ENCODE assay signal across 28 cellular contexts in the genomic region with DNA sequence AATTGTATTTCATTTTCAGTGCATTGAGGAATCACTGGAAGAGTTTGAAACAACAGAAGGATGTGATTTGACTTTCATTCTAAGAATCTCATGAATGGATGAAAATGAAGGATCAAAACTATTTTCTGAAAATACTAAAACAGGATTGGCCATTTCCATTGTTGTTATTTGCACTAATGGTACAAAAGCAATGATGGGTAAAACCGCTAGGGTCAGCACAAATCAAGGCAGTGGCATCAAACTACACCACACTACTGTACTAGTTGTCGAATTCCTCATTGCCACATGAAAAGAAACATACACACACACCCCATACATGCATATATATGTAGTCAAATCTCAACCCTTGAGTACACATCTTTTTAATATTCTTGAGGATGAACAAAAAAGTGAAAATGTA. TPM values are rescaled to one million over a fixed set of nuclear protein-coding genes. Genes with fewer than 3 reads are reported as not detected.
A peak's percentile ranks its signal among the peaks of the same experiment; 100 is the strongest.
DNase-seq lines count a peak whose midpoint lies in the region; ATAC-seq, FAIRE-seq and TF ChIP-seq lines count a peak whose summit lies in the region.
"Had no signal": no experiment of that assay in that cellular context is flagged by ENCODE, and none has a peak within 500 bp of the region (broad histone marks: within the 10 kb centered on the region; RNA-seq: fewer than 3 reads in every experiment).

No MANE protein-coding gene starts in this region.

- no peaks in the 10 kb centered on the region for H3K9me3 ChIP-seq in HepG2 (ENCODE audit: low read length)
- no peaks in the 10 kb centered on the region for H3K9me3 ChIP-seq in right lobe of liver
- no peaks in the 10 kb centered on the region for H3K9me3 ChIP-seq in astrocyte (ENCODE audit: insufficient read depth, low read depth, low read length)
- H3K9me3 ChIP-seq: BE2C, BLaER1 had no signal

- H3K4me1 ChIP-seq in HepG2 (ENCODE audit: insufficient read depth, low read length), result no peaks in the 10 kb centered on the region
- no peaks in the 10 kb centered on the region for H3K4me1 ChIP-seq in right lobe of liver
- H3K4me1 ChIP-seq in astrocyte (ENCODE audit: insufficient read depth, low read length), result no peaks in the 10 kb centered on the region
- H3K4me1 ChIP-seq: BE2C, BLaER1 had no signal

- no peak overlapping the region for H3K27ac ChIP-seq in HepG2 (ENCODE audit: extremely low read length, insufficient read depth, low read length)
- no peak overlapping the region for H3K27ac ChIP-seq in right lobe of liver
- no peak overlapping the region for H3K27ac ChIP-seq in astrocyte (ENCODE audit: low read depth, low read length)
- H3K27ac ChIP-seq: 22Rv1, BLaER1 had no signal

- H3K27ac Mint-ChIP-seq in astrocyte (ENCODE audit: unreplicated experiment), result no peak overlapping the region
- H3K27ac Mint-ChIP-seq: CD14-positive monocyte; CD4-positive, alpha-beta memory T cell; CD4-positive, CD25-positive, alpha-beta regulatory T cell; CD8-positive, alpha-beta memory T cell had no signal

- ATAC-seq in HepG2, result no peak
- no peak for ATAC-seq in right lobe of liver
- ATAC-seq in GM18519 (IDR thresholded peaks at IDR 0.05; ENCODE audit: low FRiP score, unreplicated experiment), result no peak
- no peak for ATAC-seq in omental fat pad (ENCODE audit: low FRiP score)
- ATAC-seq: GM12878 had no signal

- no peak for TF ChIP-seq CTCF in HepG2 (CRISPR knock-in tag; IDR thresholded peaks at IDR 0.05)
- TF ChIP-seq CTCF in right lobe of liver (IDR thresholded peaks at IDR 0.05), result no peak
- TF ChIP-seq CTCF in astrocyte (IDR thresholded peaks at IDR 0.05; ENCODE audit: insufficient read depth, low read depth, low read length), result no peak
- TF ChIP-seq CTCF in omental fat pad (IDR thresholded peaks at IDR 0.05), result no peak

- H3K9me3 Mint-ChIP-seq in astrocyte (ENCODE audit: unreplicated experiment), result no peaks in the 10 kb centered on the region

- no peaks in the 10 kb centered on the region for H3K27me3 ChIP-seq in HepG2 (ENCODE audit: control insufficient read depth in 1 of 2, insufficient read depth in 2 of 2, low read length in 2 of 2)
- H3K27me3 ChIP-seq in right lobe of liver, result no peaks in the 10 kb centered on the region
- H3K27me3 ChIP-seq in astrocyte (ENCODE audit: insufficient read depth, low read length), result no peaks in the 10 kb centered on the region
- H3K27me3 ChIP-seq: BE2C had no signal

- TF ChIP-seq EP300 in HepG2 (IDR thresholded peaks at IDR 0.05; ENCODE audit: low read depth in 2 of 2, low read length in 2 of 2), result no peak
- no peak for TF ChIP-seq EP300 in HepG2 (CRISPR knock-in tag; IDR thresholded peaks at IDR 0.05; ENCODE audit: borderline replicate concordance)

- intact Hi-C loops in HepG2 (cut with micrococcal nuclease; ENCODE audit: unreplicated experiment) (no loop called here), right lobe of liver (cut with DNase I) (no loop called here)

- H3K36me3 ChIP-seq in HepG2 (replicated peaks in 1 of 2; ENCODE audit: control insufficient read depth in 1 of 2, insufficient read depth in 2 of 2, low read length in 2 of 2) (no peaks in the 10 kb centered on the region), right lobe of liver (no peaks in the 10 kb centered on the region), astrocyte (ENCODE audit: insufficient read depth, low read length) (no peaks in the 10 kb centered on the region)
- H3K36me3 ChIP-seq: BE2C, BLaER1 had no signal

- H3K9ac ChIP-seq in HepG2 (ENCODE audit: insufficient read depth, low read depth, low read length), result no peak overlapping the region
- H3K9ac ChIP-seq in astrocyte (ENCODE audit: low read length), result no peak overlapping the region
- H3K9ac ChIP-seq: BLaER1 had no signal

- no TSS peak for BruUV-seq in HepG2 (replicated peaks; lab: Mats Ljungman, UMichigan)

- no peak overlapping the region for H3K4me2 ChIP-seq in HepG2 (ENCODE audit: low read depth, low read length)
- H3K4me2 ChIP-seq in astrocyte (ENCODE audit: low read length), result no peak overlapping the region
- H3K4me2 ChIP-seq: BLaER1 had no signal

- POLR2A ChIA-PET in HepG2 (lab: Yijun Ruan, JAX), result no interaction called here

- H3K79me2 ChIP-seq in HepG2 (ENCODE audit: insufficient read depth, low read length) (no peaks in the 10 kb centered on the region), astrocyte (ENCODE audit: insufficient read depth, low read length) (no peaks in the 10 kb centered on the region)

- TF ChIP-seq RAD21 in HepG2 (CRISPR knock-in tag; IDR thresholded peaks at IDR 0.05), result no peak

- no peak for TF ChIP-seq POLR2A in HepG2 (IDR thresholded peaks at IDR 0.05; ENCODE audit: insufficient read depth in 1 of 2, low read depth in 2 of 2, low read length in 2 of 2)
- TF ChIP-seq POLR2A in right lobe of liver (IDR thresholded peaks at IDR 0.05), result no peak

- peaks cover 3% of the 10 kb centered on the region for H3K27me3 Mint-ChIP-seq in astrocyte (ENCODE audit: low read depth, unreplicated experiment)

- WGBS in HepG2 (ENCODE audit: low lambda C conversion rate), result 0% methylated on average over 1 of the region's 2 CpGs
- 32% methylated on average over 2 of the region's 2 CpGs for WGBS in right lobe of liver (ENCODE audit: insufficient coverage, low coverage, low lambda C conversion rate, missing lambda C conversion rate)

- no peak overlapping the region for H3K4me3 Mint-ChIP-seq in astrocyte (ENCODE audit: unreplicated experiment)
- H3K4me3 Mint-ChIP-seq: CD14-positive monocyte; CD4-positive, alpha-beta memory T cell; CD4-positive, CD25-positive, alpha-beta regulatory T cell; CD8-positive, alpha-beta memory T cell had no signal

- CTCF ChIA-PET in HepG2 (lab: Yijun Ruan, JAX; ENCODE audit: low intra/inter-chr PET ratio, low total read pairs), result no interaction called here

- H3K4me3 ChIP-seq in HepG2 (replicated peaks in 1 of 3; ENCODE audit: insufficient read depth in 1 of 3, low read depth in 2 of 3, low read length in 3 of 3), result no peak overlapping the region
- H3K4me3 ChIP-seq in right lobe of liver, result no peak overlapping the region
- H3K4me3 ChIP-seq in astrocyte (ENCODE audit: insufficient read depth, low read depth, low read length), result no peak overlapping the region
- H3K4me3 ChIP-seq: BLaER1, GM12878 had no signal

- H2AFZ ChIP-seq in HepG2 (ENCODE audit: low read length) (no peak overlapping the region), astrocyte (ENCODE audit: low read depth, low read length) (no peak overlapping the region)

- in situ Hi-C loops in HepG2 (cut with HindIII; ENCODE audit: extremely low pct_ligation_motif_present, low pct_unique_long_range_greater_than_20kb), result loop anchor here (25.0 kb wide), 1 partner anchor 219 kb away; no protein-coding TSS in a partner anchor

- no peaks in the 10 kb centered on the region for H4K20me1 ChIP-seq in HepG2 (ENCODE audit: insufficient read depth, low read length)
- H4K20me1 ChIP-seq in astrocyte (ENCODE audit: insufficient read depth, low read length), result no peaks in the 10 kb centered on the region
- H4K20me1 ChIP-seq: BLaER1 had no signal

- H3K4me1 Mint-ChIP-seq in astrocyte (ENCODE audit: low read depth, unreplicated experiment), result no peaks in the 10 kb centered on the region
- H3K4me1 Mint-ChIP-seq: CD14-positive monocyte; CD4-positive, alpha-beta memory T cell; CD4-positive, CD25-positive, alpha-beta regulatory T cell; CD8-positive, alpha-beta memory T cell had no signal

- no peak for DNase-seq in HepG2 (ENCODE audit: low spot score)
- no peak for DNase-seq in right lobe of liver
- DNase-seq in GM19239 (ENCODE audit: insufficient read length, low spot score), result no peak
- DNase-seq in astrocyte (ENCODE audit: low read depth), result no peak
- DNase-seq in NCI-H2171 treated with DMSO at 0.1 percent for 48 hours (lab: John Stamatoyannopoulos, UW), result no peak
- DNase-seq in omental fat pad (ENCODE audit: low spot score), result no peak
- DNase-seq: ACHN; BE2C; C1 segment of cervical spinal cord; CD4-positive, alpha-beta memory T cell; CD4-positive, CD25-positive, alpha-beta regulatory T cell; CD8-positive, alpha-beta memory T cell; COR-L47; DMS 273 treated with DMSO at 0.1 percent for 48 hours; DMS153; DMS53; DMS79; DND-41; EL; GDM1 had no signal

- FAIRE-seq in HepG2 (lab: Jason Lieb, UNC), result no peak
- peak; percentile 59 for FAIRE-seq in GM19239 (lab: Jason Lieb, UNC)
- FAIRE-seq in astrocyte (lab: Jason Lieb, UNC), result peak; percentile 81
- FAIRE-seq: GM12878 had no signal

- no peaks in the 10 kb centered on the region for H3K36me3 Mint-ChIP-seq in astrocyte (ENCODE audit: low read depth, unreplicated experiment)
- H3K36me3 Mint-ChIP-seq: CD14-positive monocyte; CD4-positive, alpha-beta memory T cell; CD4-positive, CD25-positive, alpha-beta regulatory T cell; CD8-positive, alpha-beta memory T cell had no signal

RNA-seq across cellular contexts. Expression of a gene that starts 24.7 kb away (rescaled TPM):
- not detected in 2 replicates for total RNA-seq in HepG2 (2016; rRNA removed; fragmentation: Illumina TruSeq; extraction: Trizol)
- not detected in 2 replicates for total RNA-seq in HepG2 (2016; cell fraction: cytosol; rRNA removed; fragmentation: Illumina TruSeq; extraction: Trizol; ENCODE audit: low read depth)
- total RNA-seq in HepG2 (2016; cell fraction: insoluble cytoplasmic fraction; rRNA removed; fragmentation: Illumina TruSeq; extraction: Trizol), result not detected in 2 replicates
- not detected in 2 replicates for total RNA-seq in HepG2 (2016; cell fraction: membrane; rRNA removed; fragmentation: Illumina TruSeq; extraction: Trizol)
- not detected in 2 replicates for total RNA-seq in HepG2 (2016; cell fraction: nucleus; rRNA removed; fragmentation: Illumina TruSeq; extraction: Trizol)
- not detected in 2 replicates for polyA plus RNA-seq in HepG2 (2011; rRNA removed)
- not detected in 2 replicates for polyA plus RNA-seq in HepG2 (2011; cell fraction: cytosol; rRNA removed)
- polyA plus RNA-seq in HepG2 (2011; cell fraction: nucleus; rRNA removed), result not detected in 2 replicates
- polyA plus RNA-seq in HepG2 (2012), result not detected in 2 replicates
- not detected in 2 replicates for polyA plus RNA-seq in HepG2 (2016; cell fraction: cytosol; fragmentation: Illumina TruSeq; extraction: Trizol; ENCODE audit: low read depth)
- polyA plus RNA-seq in HepG2 (2016; cell fraction: insoluble cytoplasmic fraction; fragmentation: Illumina TruSeq; extraction: Trizol; ENCODE audit: low read depth), result not detected in 2 replicates
- polyA plus RNA-seq in HepG2 (2016; cell fraction: membrane; fragmentation: Illumina TruSeq; extraction: Trizol; ENCODE audit: low read depth), result not detected in 2 replicates
- not detected in 2 replicates for polyA plus RNA-seq in HepG2 (2016; cell fraction: nucleus; fragmentation: Illumina TruSeq; extraction: Trizol; ENCODE audit: insufficient read depth, low read depth)
- polyA minus RNA-seq in HepG2 (2011; rRNA and poly(A)+ RNA removed; ENCODE audit: low replicate concordance), result not detected in 2 replicates
- not detected in 2 replicates for polyA minus RNA-seq in HepG2 (2011; cell fraction: cytosol; rRNA and poly(A)+ RNA removed)
- polyA minus RNA-seq in HepG2 (2011; cell fraction: nucleus; rRNA and poly(A)+ RNA removed), result not detected in 2 replicates
- total RNA-seq in right lobe of liver, result not detected
- total RNA-seq in astrocyte, result 2.0 and 2.3 TPM in 2 replicates
- total RNA-seq in omental fat pad, result under 1 TPM in 1 of 4 donors, not detected in 3; 0.25 TPM
- total RNA-seq: A172; CD4-positive, alpha-beta memory T cell; CD4-positive, CD25-positive, alpha-beta regulatory T cell; GM12878 had no signal
- polyA plus RNA-seq: AG04450; CD14-positive monocyte; CD4-positive, alpha-beta memory T cell; CD4-positive, CD25-positive, alpha-beta regulatory T cell; CD8-positive, alpha-beta memory T cell; GM12878 had no signal

RNA-seq across cellular contexts. Expression of a gene that starts 39.3 kb away (rescaled TPM):
- not detected in 2 replicates for total RNA-seq in HepG2 (2016; rRNA removed; fragmentation: Illumina TruSeq; extraction: Trizol)
- total RNA-seq in HepG2 (2016; cell fraction: cytosol; rRNA removed; fragmentation: Illumina TruSeq; extraction: Trizol; ENCODE audit: low read depth), result not detected in 2 replicates
- total RNA-seq in HepG2 (2016; cell fraction: insoluble cytoplasmic fraction; rRNA removed; fragmentation: Illumina TruSeq; extraction: Trizol), result not detected in 2 replicates
- not detected in 2 replicates for total RNA-seq in HepG2 (2016; cell fraction: membrane; rRNA removed; fragmentation: Illumina TruSeq; extraction: Trizol)
- not detected in 2 replicates for total RNA-seq in HepG2 (2016; cell fraction: nucleus; rRNA removed; fragmentation: Illumina TruSeq; extraction: Trizol)
- polyA plus RNA-seq in HepG2 (2011; rRNA removed), result not detected in 2 replicates
- polyA plus RNA-seq in HepG2 (2011; cell fraction: cytosol; rRNA removed), result not detected in 2 replicates
- polyA plus RNA-seq in HepG2 (2011; cell fraction: nucleus; rRNA removed), result not detected in 2 replicates
- not detected in 2 replicates for polyA plus RNA-seq in HepG2 (2012)
- not detected in 2 replicates for polyA plus RNA-seq in HepG2 (2016; cell fraction: cytosol; fragmentation: Illumina TruSeq; extraction: Trizol; ENCODE audit: low read depth)
- not detected in 2 replicates for polyA plus RNA-seq in HepG2 (2016; cell fraction: insoluble cytoplasmic fraction; fragmentation: Illumina TruSeq; extraction: Trizol; ENCODE audit: low read depth)
- not detected in 2 replicates for polyA plus RNA-seq in HepG2 (2016; cell fraction: membrane; fragmentation: Illumina TruSeq; extraction: Trizol; ENCODE audit: low read depth)
- not detected in 2 replicates for polyA plus RNA-seq in HepG2 (2016; cell fraction: nucleus; fragmentation: Illumina TruSeq; extraction: Trizol; ENCODE audit: insufficient read depth, low read depth)
- not detected in 2 replicates for polyA minus RNA-seq in HepG2 (2011; rRNA and poly(A)+ RNA removed; ENCODE audit: low replicate concordance)
- not detected in 2 replicates for polyA minus RNA-seq in HepG2 (2011; cell fraction: cytosol; rRNA and poly(A)+ RNA removed)
- not detected in 2 replicates for polyA minus RNA-seq in HepG2 (2011; cell fraction: nucleus; rRNA and poly(A)+ RNA removed)
- not detected for total RNA-seq in right lobe of liver
- total RNA-seq in astrocyte, result 0.19 and 0.25 TPM in 2 replicates
- total RNA-seq in omental fat pad, result not detected
- total RNA-seq: A172; CD4-positive, alpha-beta memory T cell; CD4-positive, CD25-positive, alpha-beta regulatory T cell; CD8-positive, alpha-beta memory T cell; G401; GM12878 had no signal
- polyA plus RNA-seq: AG04450; CD14-positive monocyte; CD4-positive, alpha-beta memory T cell; CD4-positive, CD25-positive, alpha-beta regulatory T cell; CD8-positive, alpha-beta memory T cell; GM12878 had no signal
